18 cellular contexts compared by ENCODE assay signal in genomic region chr14:49686425-49686824, GRCh38. TPM values are rescaled to one million over a fixed set of nuclear protein-coding genes. Genes with fewer than 3 reads are reported as not detected.
DNase-seq lines count a peak whose midpoint lies in the region; ATAC-seq and TF ChIP-seq lines count a peak whose summit lies in the region.
"Had no signal": no experiment of that assay in that cellular context is flagged by ENCODE, and none has a peak within 500 bp of the region (broad histone marks: within the 10 kb centered on the region; RNA-seq: fewer than 3 reads in every experiment).

No MANE protein-coding gene starts in this region.

- no peaks in the 10 kb centered on the region for H3K9me3 ChIP-seq in BLaER1 treated with 17β-estradiol and CSF1 and Interleukin-3, amounts not matched to agents 10 nM and 100 nM (replicated peaks in 1 of 11)
- no peaks in the 10 kb centered on the region for H3K9me3 ChIP-seq in MM.1S (replicated peaks; ENCODE audit: insufficient read depth, low read length)
- H3K9me3 ChIP-seq: right atrium auricular region, SK-N-SH had no signal

- no peaks in the 10 kb centered on the region; a peak in 1 of 22 replicates for H4K20me1 ChIP-seq in BLaER1 treated with 17β-estradiol and CSF1 and Interleukin-3, amounts not matched to agents 10 nM and 100 nM
- H4K20me1 ChIP-seq in MM.1S (ENCODE audit: insufficient read depth, low read length), result no peaks in the 10 kb centered on the region

- H3K36me3 ChIP-seq in BLaER1 treated with 17β-estradiol and CSF1 and Interleukin-3, amounts not matched to agents 10 nM and 100 nM, result peaks cover 0 to 36% (median 23%) of the 10 kb centered on the region in 11 experiments; a peak in 18 of 22 replicates
- no peaks in the 10 kb centered on the region; the same call in 1 of the 2 replicates for H3K36me3 ChIP-seq in GM06990 (ENCODE audit: control insufficient read depth, insufficient read depth, low read length)
- H3K36me3 ChIP-seq in MM.1S (replicated peaks; ENCODE audit: insufficient read depth, low read length), result no peaks in the 10 kb centered on the region
- H3K36me3 ChIP-seq: right atrium auricular region had no signal

- peak overlapping the region in 8 of 11 experiments; percentile 68 to 92 (median 82); a peak in 12 of 22 replicates for H3K4me2 ChIP-seq in BLaER1 treated with 17β-estradiol and CSF1 and Interleukin-3, amounts not matched to agents 10 nM and 100 nM
- H3K4me2 ChIP-seq in MM.1S (ENCODE audit: low read depth, low read length), result no peak overlapping the region
- H3K4me2 ChIP-seq: SK-N-SH had no signal

- H3K9ac ChIP-seq in BLaER1 treated with 17β-estradiol and CSF1 and Interleukin-3, amounts not matched to agents 10 nM and 100 nM, result no peak overlapping the region; a peak in 1 of 22 replicates
- H3K9ac ChIP-seq in MM.1S (ENCODE audit: low read length), result no peak overlapping the region
- H3K9ac ChIP-seq: SK-N-SH had no signal

- H3K36me3 Mint-ChIP-seq in activated B cell treated with CpG ODN at 0.5 μM for 24 hours (ENCODE audit: low read depth) (peaks cover 6% of the 10 kb centered on the region), memory B cell (no peaks in the 10 kb centered on the region)

- H3K9me2 ChIP-seq in MM.1S (replicated peaks; ENCODE audit: insufficient read depth, low read length), result no peaks in the 10 kb centered on the region
- H3K9me2 ChIP-seq: SK-N-SH had no signal

- peak overlapping the region in 3 of 10 experiments; percentile 67 to 91 (median 79); a peak in 3 of 20 replicates for H3K4me3 ChIP-seq in BLaER1 treated with 17β-estradiol and CSF1 and Interleukin-3, amounts not matched to agents 10 nM and 100 nM
- no peak overlapping the region for H3K4me3 ChIP-seq in GM06990 (replicated peaks; ENCODE audit: low read depth, low read length)
- H3K4me3 ChIP-seq in MM.1S (ENCODE audit: low read length), result no peak overlapping the region
- H3K4me3 ChIP-seq: right atrium auricular region had no signal

- H3K9me3 Mint-ChIP-seq in activated B cell treated with CpG ODN at 0.5 μM for 24 hours, result no peaks in the 10 kb centered on the region
- H3K9me3 Mint-ChIP-seq in memory B cell, result no peaks in the 10 kb centered on the region
- H3K9me3 Mint-ChIP-seq: stimulated activated naive B cell treated with anti-CD40 and anti-IgM and Interleukin-4, amounts not matched to agents 10 μg/mL and 1 μg/mL and 100 μg/mL, for 72 hours had no signal

- H3K4me1 Mint-ChIP-seq in activated B cell treated with CpG ODN at 0.5 μM for 24 hours, result peaks cover 11% of the 10 kb centered on the region
- peaks cover 6% of the 10 kb centered on the region for H3K4me1 Mint-ChIP-seq in memory B cell

- H3K27ac ChIP-seq in BLaER1 treated with 17β-estradiol and CSF1 and Interleukin-3, amounts not matched to agents 10 nM and 100 nM, result no peak overlapping the region
- H3K27ac ChIP-seq in MM.1S (ENCODE audit: low read length), result no peak overlapping the region
- H3K27ac ChIP-seq: right atrium auricular region had no signal

- 0 out of 2 replicates have a peak, but pooled peaks cover 3% of the 10 kb centered on the region for H3F3A ChIP-seq in MM.1S (ENCODE audit: insufficient read depth, low read length)

- TF ChIP-seq CTCF in GM06990 (IDR thresholded peaks at IDR 0.05; ENCODE audit: insufficient read depth, low read length, poor library complexity, severe bottlenecking) (peak; percentile 14), activated B cell treated with CpG ODN at 0.5 μM for 24 hours (IDR thresholded peaks at IDR 0.05) (no peak), MM.1S (IDR thresholded peaks at IDR 0.05; ENCODE audit: low read length) (no peak)

- no peaks in the 10 kb centered on the region for H3K27me3 Mint-ChIP-seq in activated B cell treated with CpG ODN at 0.5 μM for 24 hours
- no peaks in the 10 kb centered on the region for H3K27me3 Mint-ChIP-seq in memory B cell

- H3K27ac Mint-ChIP-seq in activated B cell treated with CpG ODN at 0.5 μM for 24 hours (no peak overlapping the region), memory B cell (no peak overlapping the region)

- H3K4me3 Mint-ChIP-seq in activated B cell treated with CpG ODN at 0.5 μM for 24 hours, result peak overlapping the region; percentile 2
- peak overlapping the region; percentile 60 for H3K4me3 Mint-ChIP-seq in memory B cell

- DNase-seq in GM06990 (ENCODE audit: extremely low read depth, insufficient read length), result no peak
- DNase-seq in activated B cell treated with CpG ODN at 0.5 μM for 24 hours, result no peak
- DNase-seq in memory B cell (ENCODE audit: low spot score in 2 of 2), result no peak
- DNase-seq in MM.1S, result no peak
- DNase-seq in SIG-M5 treated with dmso at 0.1 percent for 504 hours (lab: John Stamatoyannopoulos, UW; ENCODE audit: unreplicated experiment), result no peak
- DNase-seq in nucleus accumbens (lab: John Stamatoyannopoulos, UW), result no peak
- DNase-seq in pons (ENCODE audit: low spot score), result no peak
- DNase-seq: activated CD4-positive, CD25-positive, alpha-beta regulatory T cell; activated gamma-delta T cell; central memory CD4-positive, alpha-beta T cell; kidney glomerular epithelial cell; NCI-H2171; NK-92 treated with Interleukin-12 subunit alpha and Interleukin-12 subunit beta, amount 100 ng/mL, for 24 hours; SK-N-SH; stimulated activated CD4-positive, alpha-beta T cell treated with anti-CD3 and anti-CD28 coated beads, Interleukin-4, amount 100 ng/mL, for 24 hours; stimulated activated naive B cell treated with anti-CD40 and anti-IgM and Interleukin-4, amounts not matched to agents 10 μg/mL and 1 μg/mL and 100 μg/mL, for 72 hours had no signal

- no peak overlapping the region for H2AFZ ChIP-seq in MM.1S (ENCODE audit: low read length)

- H3K79me2 ChIP-seq in MM.1S (ENCODE audit: low read length), result no peaks in the 10 kb centered on the region

- CTCF ChIA-PET in activated B cell treated with CpG ODN at 0.5 μM for 24 hours (lab: Charles Lee), result no interaction called here

- peaks cover 0 to under 1% (median 0%) of the 10 kb centered on the region in 11 experiments; a peak in 1 of 22 replicates for H3K27me3 ChIP-seq in BLaER1 treated with 17β-estradiol and CSF1 and Interleukin-3, amounts not matched to agents 10 nM and 100 nM
- no peaks in the 10 kb centered on the region for H3K27me3 ChIP-seq in GM06990 (replicated peaks; ENCODE audit: control insufficient read depth, insufficient read depth, low read length)
- no peaks in the 10 kb centered on the region for H3K27me3 ChIP-seq in MM.1S (replicated peaks; ENCODE audit: insufficient read depth, low read length)
- H3K27me3 ChIP-seq: right atrium auricular region had no signal

- intact Hi-C loops in activated B cell treated with CpG ODN at 0.5 μM for 24 hours (cut with micrococcal nuclease), result no loop called here

- ATAC-seq in activated B cell treated with CpG ODN at 0.5 μM for 24 hours (ENCODE audit: low read depth), result no peak
- ATAC-seq in memory B cell (ENCODE audit: low read depth), result no peak
- ATAC-seq: stimulated activated naive B cell treated with anti-CD40 and anti-IgM and Interleukin-4, amounts not matched to agents 10 μg/mL and 1 μg/mL and 100 μg/mL, for 72 hours had no signal

- POLR2A ChIA-PET in activated B cell treated with CpG ODN at 0.5 μM for 24 hours (lab: Charles Lee), result interaction anchor here (0.6 to 3.1 kb wide), 2 partner anchors 82 to 177 kb away, joined by 3 to 38 read pairs; partner anchors contain the start of gene KLHDC2

- H3K4me1 ChIP-seq in BLaER1 treated with 17β-estradiol and CSF1 and Interleukin-3, amounts not matched to agents 10 nM and 100 nM, result peaks cover 5 to 22% (median 19%) of the 10 kb centered on the region in 10 experiments; a peak in 17 of 20 replicates
- no peaks in the 10 kb centered on the region for H3K4me1 ChIP-seq in MM.1S (ENCODE audit: low read length)

RNA-seq across cellular contexts. Expression of gene POLE2, which starts 1.6 kb away (rescaled TPM):
- total RNA-seq in activated B cell treated with CpG ODN at 0.5 μM for 24 hours, result 2.9 and 5.3 TPM in 2 replicates

RNA-seq across cellular contexts. Expression of gene KLHDC1, which starts 6.5 kb away (rescaled TPM):
- 5.7 and 6.9 TPM in 2 replicates for total RNA-seq in activated B cell treated with CpG ODN at 0.5 μM for 24 hours

RNA-seq across cellular contexts. Expression of gene DNAAF2, which starts 51.4 kb away (rescaled TPM):
- total RNA-seq in activated B cell treated with CpG ODN at 0.5 μM for 24 hours, result 8.5 and 8.6 TPM in 2 replicates
